1 cellular context compared by ENCODE assay signal in the genomic region with DNA sequence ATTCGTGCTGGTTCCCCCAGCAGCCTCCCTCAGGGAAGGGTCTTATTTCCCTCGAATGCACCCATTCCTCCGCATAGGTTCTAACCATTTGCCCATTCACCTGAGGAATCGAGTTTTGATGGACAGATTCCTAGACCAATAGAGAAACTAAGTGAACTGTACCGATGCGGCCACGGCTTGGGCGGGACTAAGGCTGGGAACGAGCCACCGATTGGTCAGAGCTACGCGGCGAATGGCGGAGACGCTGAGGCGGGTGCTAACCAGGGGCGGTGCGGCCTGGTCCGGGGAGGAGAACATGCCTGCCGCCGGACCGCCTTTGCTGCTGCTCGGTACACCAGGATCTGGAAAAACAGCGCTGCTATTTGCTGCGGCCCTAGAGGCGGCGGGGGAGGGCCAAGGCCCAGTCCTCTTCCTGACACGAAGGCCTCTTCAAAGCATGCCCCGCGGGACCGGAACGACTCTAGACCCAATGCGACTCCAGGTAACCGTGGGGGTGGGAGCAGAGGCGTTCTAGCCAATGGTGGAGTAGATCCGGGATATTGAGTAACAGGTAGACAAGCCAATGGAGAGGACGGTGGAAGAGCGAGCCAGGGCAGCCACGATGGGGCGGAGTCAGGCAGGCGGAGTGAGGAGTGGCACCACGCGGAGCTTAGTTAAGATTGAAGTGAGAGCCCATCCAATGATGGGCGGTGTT.
TF ChIP-seq lines count a peak whose summit lies in the region.

A gene with protein sequence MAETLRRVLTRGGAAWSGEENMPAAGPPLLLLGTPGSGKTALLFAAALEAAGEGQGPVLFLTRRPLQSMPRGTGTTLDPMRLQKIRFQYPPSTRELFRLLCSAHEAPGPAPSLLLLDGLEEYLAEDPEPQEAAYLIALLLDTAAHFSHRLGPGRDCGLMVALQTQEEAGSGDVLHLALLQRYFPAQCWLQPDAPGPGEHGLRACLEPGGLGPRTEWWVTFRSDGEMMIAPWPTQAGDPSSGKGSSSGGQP (plus strand): TSS at position 218 of the 694 bp plus-strand sequence. CDS start 15 bp downstream, at position 233.

TF ChIP-seq in HepG2, 621 proteins besides CTCF, POLR2A, EP300 and RAD21 (continued from another document and continues in another):
- TF ChIP-seq, protein P1, sequence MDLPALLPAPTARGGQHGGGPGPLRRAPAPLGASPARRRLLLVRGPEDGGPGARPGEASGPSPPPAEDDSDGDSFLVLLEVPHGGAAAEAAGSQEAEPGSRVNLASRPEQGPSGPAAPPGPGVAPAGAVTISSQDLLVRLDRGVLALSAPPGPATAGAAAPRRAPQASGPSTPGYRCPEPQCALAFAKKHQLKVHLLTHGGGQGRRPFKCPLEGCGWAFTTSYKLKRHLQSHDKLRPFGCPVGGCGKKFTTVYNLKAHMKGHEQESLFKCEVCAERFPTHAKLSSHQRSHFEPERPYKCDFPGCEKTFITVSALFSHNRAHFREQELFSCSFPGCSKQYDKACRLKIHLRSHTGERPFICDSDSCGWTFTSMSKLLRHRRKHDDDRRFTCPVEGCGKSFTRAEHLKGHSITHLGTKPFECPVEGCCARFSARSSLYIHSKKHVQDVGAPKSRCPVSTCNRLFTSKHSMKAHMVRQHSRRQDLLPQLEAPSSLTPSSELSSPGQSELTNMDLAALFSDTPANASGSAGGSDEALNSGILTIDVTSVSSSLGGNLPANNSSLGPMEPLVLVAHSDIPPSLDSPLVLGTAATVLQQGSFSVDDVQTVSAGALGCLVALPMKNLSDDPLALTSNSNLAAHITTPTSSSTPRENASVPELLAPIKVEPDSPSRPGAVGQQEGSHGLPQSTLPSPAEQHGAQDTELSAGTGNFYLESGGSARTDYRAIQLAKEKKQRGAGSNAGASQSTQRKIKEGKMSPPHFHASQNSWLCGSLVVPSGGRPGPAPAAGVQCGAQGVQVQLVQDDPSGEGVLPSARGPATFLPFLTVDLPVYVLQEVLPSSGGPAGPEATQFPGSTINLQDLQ (CRISPR knock-in tag; IDR thresholded peaks at IDR 0.05) = no peak
- TF ChIP-seq NCOR1 (IDR thresholded peaks at IDR 0.05; ENCODE audit: borderline replicate concordance, low read length) = peak; percentile 38; the same call in 1 of the 2 replicates
- TF ChIP-seq ZNF562 (CRISPR knock-in tag; IDR thresholded peaks at IDR 0.05; ENCODE audit: borderline replicate concordance) = no peak
- no peak for TF ChIP-seq SIN3B (IDR thresholded peaks at IDR 0.05; ENCODE audit: low read length)
- TF ChIP-seq ZNF33B (CRISPR knock-in tag; IDR thresholded peaks at IDR 0.05) = no peak; the same call in 1 of the 2 replicates
- TF ChIP-seq ZNF660 (CRISPR knock-in tag; IDR thresholded peaks at IDR 0.05; ENCODE audit: borderline replicate concordance, low read depth) = no peak
- no peak for TF ChIP-seq JUNB (CRISPR knock-in tag; IDR thresholded peaks at IDR 0.05; ENCODE audit: borderline replicate concordance)
- TF ChIP-seq SIN3A (IDR thresholded peaks at IDR 0.05; ENCODE audit: borderline replicate concordance, low read depth, low read length) = no peak
- TF ChIP-seq HNRNPUL1 (IDR thresholded peaks at IDR 0.05; ENCODE audit: low read depth, low read length) = no peak
- no peak for TF ChIP-seq CENPT (CRISPR knock-in tag; IDR thresholded peaks at IDR 0.05; ENCODE audit: low read depth)
- TF ChIP-seq ZNF225 (CRISPR knock-in tag; IDR thresholded peaks at IDR 0.05) = peak; percentile 90
- peak; percentile 78; the same call in 1 of the 2 replicates for TF ChIP-seq ZNF607 (CRISPR knock-in tag; IDR thresholded peaks at IDR 0.05; ENCODE audit: borderline replicate concordance)
- TF ChIP-seq, protein P2, sequence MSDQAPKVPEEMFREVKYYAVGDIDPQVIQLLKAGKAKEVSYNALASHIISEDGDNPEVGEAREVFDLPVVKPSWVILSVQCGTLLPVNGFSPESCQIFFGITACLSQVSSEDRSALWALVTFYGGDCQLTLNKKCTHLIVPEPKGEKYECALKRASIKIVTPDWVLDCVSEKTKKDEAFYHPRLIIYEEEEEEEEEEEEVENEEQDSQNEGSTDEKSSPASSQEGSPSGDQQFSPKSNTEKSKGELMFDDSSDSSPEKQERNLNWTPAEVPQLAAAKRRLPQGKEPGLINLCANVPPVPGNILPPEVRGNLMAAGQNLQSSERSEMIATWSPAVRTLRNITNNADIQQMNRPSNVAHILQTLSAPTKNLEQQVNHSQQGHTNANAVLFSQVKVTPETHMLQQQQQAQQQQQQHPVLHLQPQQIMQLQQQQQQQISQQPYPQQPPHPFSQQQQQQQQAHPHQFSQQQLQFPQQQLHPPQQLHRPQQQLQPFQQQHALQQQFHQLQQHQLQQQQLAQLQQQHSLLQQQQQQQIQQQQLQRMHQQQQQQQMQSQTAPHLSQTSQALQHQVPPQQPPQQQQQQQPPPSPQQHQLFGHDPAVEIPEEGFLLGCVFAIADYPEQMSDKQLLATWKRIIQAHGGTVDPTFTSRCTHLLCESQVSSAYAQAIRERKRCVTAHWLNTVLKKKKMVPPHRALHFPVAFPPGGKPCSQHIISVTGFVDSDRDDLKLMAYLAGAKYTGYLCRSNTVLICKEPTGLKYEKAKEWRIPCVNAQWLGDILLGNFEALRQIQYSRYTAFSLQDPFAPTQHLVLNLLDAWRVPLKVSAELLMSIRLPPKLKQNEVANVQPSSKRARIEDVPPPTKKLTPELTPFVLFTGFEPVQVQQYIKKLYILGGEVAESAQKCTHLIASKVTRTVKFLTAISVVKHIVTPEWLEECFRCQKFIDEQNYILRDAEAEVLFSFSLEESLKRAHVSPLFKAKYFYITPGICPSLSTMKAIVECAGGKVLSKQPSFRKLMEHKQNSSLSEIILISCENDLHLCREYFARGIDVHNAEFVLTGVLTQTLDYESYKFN (CRISPR knock-in tag; conservative IDR thresholded peaks at IDR 0.05) = peak; percentile 46; the same call in 1 of the 2 replicates
- TF ChIP-seq ATF7-NPFF (CRISPR knock-in tag; IDR thresholded peaks at IDR 0.05; ENCODE audit: low read depth) = peak; percentile 50; the same call in 1 of the 2 replicates
- TF ChIP-seq, protein P3, sequence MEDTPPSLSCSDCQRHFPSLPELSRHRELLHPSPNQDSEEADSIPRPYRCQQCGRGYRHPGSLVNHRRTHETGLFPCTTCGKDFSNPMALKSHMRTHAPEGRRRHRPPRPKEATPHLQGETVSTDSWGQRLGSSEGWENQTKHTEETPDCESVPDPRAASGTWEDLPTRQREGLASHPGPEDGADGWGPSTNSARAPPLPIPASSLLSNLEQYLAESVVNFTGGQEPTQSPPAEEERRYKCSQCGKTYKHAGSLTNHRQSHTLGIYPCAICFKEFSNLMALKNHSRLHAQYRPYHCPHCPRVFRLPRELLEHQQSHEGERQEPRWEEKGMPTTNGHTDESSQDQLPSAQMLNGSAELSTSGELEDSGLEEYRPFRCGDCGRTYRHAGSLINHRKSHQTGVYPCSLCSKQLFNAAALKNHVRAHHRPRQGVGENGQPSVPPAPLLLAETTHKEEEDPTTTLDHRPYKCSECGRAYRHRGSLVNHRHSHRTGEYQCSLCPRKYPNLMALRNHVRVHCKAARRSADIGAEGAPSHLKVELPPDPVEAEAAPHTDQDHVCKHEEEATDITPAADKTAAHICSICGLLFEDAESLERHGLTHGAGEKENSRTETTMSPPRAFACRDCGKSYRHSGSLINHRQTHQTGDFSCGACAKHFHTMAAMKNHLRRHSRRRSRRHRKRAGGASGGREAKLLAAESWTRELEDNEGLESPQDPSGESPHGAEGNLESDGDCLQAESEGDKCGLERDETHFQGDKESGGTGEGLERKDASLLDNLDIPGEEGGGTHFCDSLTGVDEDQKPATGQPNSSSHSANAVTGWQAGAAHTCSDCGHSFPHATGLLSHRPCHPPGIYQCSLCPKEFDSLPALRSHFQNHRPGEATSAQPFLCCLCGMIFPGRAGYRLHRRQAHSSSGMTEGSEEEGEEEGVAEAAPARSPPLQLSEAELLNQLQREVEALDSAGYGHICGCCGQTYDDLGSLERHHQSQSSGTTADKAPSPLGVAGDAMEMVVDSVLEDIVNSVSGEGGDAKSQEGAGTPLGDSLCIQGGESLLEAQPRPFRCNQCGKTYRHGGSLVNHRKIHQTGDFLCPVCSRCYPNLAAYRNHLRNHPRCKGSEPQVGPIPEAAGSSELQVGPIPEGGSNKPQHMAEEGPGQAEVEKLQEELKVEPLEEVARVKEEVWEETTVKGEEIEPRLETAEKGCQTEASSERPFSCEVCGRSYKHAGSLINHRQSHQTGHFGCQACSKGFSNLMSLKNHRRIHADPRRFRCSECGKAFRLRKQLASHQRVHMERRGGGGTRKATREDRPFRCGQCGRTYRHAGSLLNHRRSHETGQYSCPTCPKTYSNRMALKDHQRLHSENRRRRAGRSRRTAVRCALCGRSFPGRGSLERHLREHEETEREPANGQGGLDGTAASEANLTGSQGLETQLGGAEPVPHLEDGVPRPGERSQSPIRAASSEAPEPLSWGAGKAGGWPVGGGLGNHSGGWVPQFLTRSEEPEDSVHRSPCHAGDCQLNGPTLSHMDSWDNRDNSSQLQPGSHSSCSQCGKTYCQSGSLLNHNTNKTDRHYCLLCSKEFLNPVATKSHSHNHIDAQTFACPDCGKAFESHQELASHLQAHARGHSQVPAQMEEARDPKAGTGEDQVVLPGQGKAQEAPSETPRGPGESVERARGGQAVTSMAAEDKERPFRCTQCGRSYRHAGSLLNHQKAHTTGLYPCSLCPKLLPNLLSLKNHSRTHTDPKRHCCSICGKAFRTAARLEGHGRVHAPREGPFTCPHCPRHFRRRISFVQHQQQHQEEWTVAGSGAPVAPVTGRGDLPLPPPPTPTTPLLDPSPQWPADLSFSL (CRISPR knock-in tag; IDR thresholded peaks at IDR 0.05) = no peak
- peak; percentile 62; the same call in 1 of the 2 replicates for TF ChIP-seq BRD4 (CRISPR knock-in tag; IDR thresholded peaks at IDR 0.05)
- TF ChIP-seq, protein P4, sequence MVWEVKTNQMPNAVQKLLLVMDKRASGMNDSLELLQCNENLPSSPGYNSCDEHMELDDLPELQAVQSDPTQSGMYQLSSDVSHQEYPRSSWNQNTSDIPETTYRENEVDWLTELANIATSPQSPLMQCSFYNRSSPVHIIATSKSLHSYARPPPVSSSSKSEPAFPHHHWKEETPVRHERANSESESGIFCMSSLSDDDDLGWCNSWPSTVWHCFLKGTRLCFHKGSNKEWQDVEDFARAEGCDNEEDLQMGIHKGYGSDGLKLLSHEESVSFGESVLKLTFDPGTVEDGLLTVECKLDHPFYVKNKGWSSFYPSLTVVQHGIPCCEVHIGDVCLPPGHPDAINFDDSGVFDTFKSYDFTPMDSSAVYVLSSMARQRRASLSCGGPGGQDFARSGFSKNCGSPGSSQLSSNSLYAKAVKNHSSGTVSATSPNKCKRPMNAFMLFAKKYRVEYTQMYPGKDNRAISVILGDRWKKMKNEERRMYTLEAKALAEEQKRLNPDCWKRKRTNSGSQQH (CRISPR knock-in tag; IDR thresholded peaks at IDR 0.05; ENCODE audit: low read depth) = peak; percentile 53; the same call in 1 of the 2 replicates
- peak; percentile 19; the same call in 1 of the 2 replicates for TF ChIP-seq ZNF816 (CRISPR knock-in tag; IDR thresholded peaks at IDR 0.05; ENCODE audit: borderline replicate concordance)
- TF ChIP-seq ZSCAN30 (CRISPR knock-in tag; IDR thresholded peaks at IDR 0.05) = no peak
- no peak for TF ChIP-seq ZNF572 (CRISPR knock-in tag; IDR thresholded peaks at IDR 0.05)
- TF ChIP-seq HNRNPH1 (optimal IDR thresholded peaks at IDR 0.05; ENCODE audit: low read depth, low read length) = no peak
- 0 out of 2 replicates have a peak, but pooled peaks have one; percentile 75 for TF ChIP-seq GPN1 (CRISPR knock-in tag; IDR thresholded peaks at IDR 0.05; ENCODE audit: borderline replicate concordance)
- peak; percentile 81; the same call in 1 of the 2 replicates for TF ChIP-seq NFKB2 (CRISPR knock-in tag; IDR thresholded peaks at IDR 0.05; ENCODE audit: borderline replicate concordance)
- no peak for TF ChIP-seq ZMYM2 (CRISPR knock-in tag; IDR thresholded peaks at IDR 0.05)
- no peak for TF ChIP-seq ZNF570 (CRISPR knock-in tag; IDR thresholded peaks at IDR 0.05; ENCODE audit: borderline replicate concordance)
- TF ChIP-seq, protein P5, sequence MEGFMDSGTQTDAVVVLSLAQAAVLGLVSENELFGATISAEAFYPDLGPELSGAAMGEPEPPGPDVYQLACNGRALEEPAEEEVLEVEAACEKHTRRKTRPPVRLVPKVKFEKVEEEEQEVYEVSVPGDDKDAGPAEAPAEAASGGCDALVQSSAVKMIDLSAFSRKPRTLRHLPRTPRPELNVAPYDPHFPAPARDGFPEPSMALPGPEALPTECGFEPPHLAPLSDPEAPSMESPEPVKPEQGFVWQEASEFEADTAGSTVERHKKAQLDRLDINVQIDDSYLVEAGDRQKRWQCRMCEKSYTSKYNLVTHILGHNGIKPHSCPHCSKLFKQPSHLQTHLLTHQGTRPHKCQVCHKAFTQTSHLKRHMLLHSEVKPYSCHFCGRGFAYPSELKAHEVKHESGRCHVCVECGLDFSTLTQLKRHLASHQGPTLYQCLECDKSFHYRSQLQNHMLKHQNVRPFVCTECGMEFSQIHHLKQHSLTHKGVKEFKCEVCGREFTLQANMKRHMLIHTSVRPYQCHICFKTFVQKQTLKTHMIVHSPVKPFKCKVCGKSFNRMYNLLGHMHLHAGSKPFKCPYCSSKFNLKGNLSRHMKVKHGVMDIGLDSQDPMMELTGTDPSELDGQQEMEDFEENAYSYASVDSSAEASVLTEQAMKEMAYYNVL (CRISPR knock-in tag; IDR thresholded peaks at IDR 0.05; ENCODE audit: borderline replicate concordance) = no peak
- TF ChIP-seq RFX5 (IDR thresholded peaks at IDR 0.05; ENCODE audit: low read depth, low read length) = no peak; the same call in 1 of the 2 replicates
- TF ChIP-seq ZNF75D (CRISPR knock-in tag; IDR thresholded peaks at IDR 0.05; ENCODE audit: borderline replicate concordance) = no peak
- peak; percentile 88 for TF ChIP-seq IKZF4 (CRISPR knock-in tag; IDR thresholded peaks at IDR 0.05; ENCODE audit: borderline replicate concordance, low read depth, not compliant biosample characterization)
- TF ChIP-seq, protein P6, sequence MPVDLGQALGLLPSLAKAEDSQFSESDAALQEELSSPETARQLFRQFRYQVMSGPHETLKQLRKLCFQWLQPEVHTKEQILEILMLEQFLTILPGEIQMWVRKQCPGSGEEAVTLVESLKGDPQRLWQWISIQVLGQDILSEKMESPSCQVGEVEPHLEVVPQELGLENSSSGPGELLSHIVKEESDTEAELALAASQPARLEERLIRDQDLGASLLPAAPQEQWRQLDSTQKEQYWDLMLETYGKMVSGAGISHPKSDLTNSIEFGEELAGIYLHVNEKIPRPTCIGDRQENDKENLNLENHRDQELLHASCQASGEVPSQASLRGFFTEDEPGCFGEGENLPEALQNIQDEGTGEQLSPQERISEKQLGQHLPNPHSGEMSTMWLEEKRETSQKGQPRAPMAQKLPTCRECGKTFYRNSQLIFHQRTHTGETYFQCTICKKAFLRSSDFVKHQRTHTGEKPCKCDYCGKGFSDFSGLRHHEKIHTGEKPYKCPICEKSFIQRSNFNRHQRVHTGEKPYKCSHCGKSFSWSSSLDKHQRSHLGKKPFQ (CRISPR knock-in tag; IDR thresholded peaks at IDR 0.05; ENCODE audit: insufficient replicate concordance) = peak; percentile 69
- no peak for TF ChIP-seq SCMH1 (CRISPR knock-in tag; IDR thresholded peaks at IDR 0.05; ENCODE audit: borderline replicate concordance)
